8 cellular contexts compared by ENCODE assay signal in genomic region chr22:31496735-31497146, GRCh38. TPM values are rescaled to one million over a fixed set of nuclear protein-coding genes. Genes with fewer than 3 reads are reported as not detected.
DNase-seq lines count a peak whose midpoint lies in the region; ATAC-seq, FAIRE-seq and TF ChIP-seq lines count a peak whose summit lies in the region.

No MANE protein-coding gene starts in this region.

- peak overlapping the region; percentile 94 to 100 (median 98) for H3K27ac Mint-ChIP-seq in naive thymus-derived CD8-positive, alpha-beta T cell

- peak overlapping the region; percentile 78 for H3K9ac ChIP-seq in endothelial cell of umbilical vein (replicated peaks; ENCODE audit: extremely low read depth, insufficient read depth, low read length)

- no peaks in the 10 kb centered on the region for H3K27me3 Mint-ChIP-seq in naive thymus-derived CD8-positive, alpha-beta T cell

- H3K36me3 ChIP-seq in endothelial cell of umbilical vein (ENCODE audit: control insufficient read depth in 2 of 2, extremely low read depth in 1 of 2, insufficient read depth in 2 of 2, low read length in 2 of 2): no peaks in the 10 kb centered on the region
- H3K36me3 ChIP-seq in tibial nerve: peaks cover 0 to 12% (median 0%) of the 10 kb centered on the region in 3 donors

- TF ChIP-seq CTCF in endothelial cell of umbilical vein (IDR thresholded peaks at IDR 0.05; ENCODE audit: extremely low read depth in 1 of 2, insufficient read depth in 1 of 2, low read depth in 1 of 2, low read length in 2 of 2) (no peak), tibial nerve (IDR thresholded peaks at IDR 0.05) (no peak)

- TF ChIP-seq EP300 in tibial nerve (IDR thresholded peaks at IDR 0.05): no peak

- peaks cover 6 to 56% (median 40%) of the 10 kb centered on the region in 4 donors for H3K4me1 Mint-ChIP-seq in naive thymus-derived CD8-positive, alpha-beta T cell

- peak overlapping the region; percentile 60 to 85 (median 81) for H3K4me3 ChIP-seq in endothelial cell of umbilical vein (replicated peaks in 1 of 3; ENCODE audit: insufficient read depth in 1 of 3, low read depth in 1 of 3, low read length in 3 of 3)
- H3K4me3 ChIP-seq in tibial nerve: peak overlapping the region; percentile 66 to 97 (median 70)

- H3K4me2 ChIP-seq in endothelial cell of umbilical vein (ENCODE audit: insufficient read depth, low read length): peak overlapping the region; percentile 90

- H3K27me3 ChIP-seq in endothelial cell of umbilical vein (ENCODE audit: control insufficient read depth in 2 of 2, insufficient read depth in 2 of 2, low read length in 2 of 2) (no peaks in the 10 kb centered on the region), tibial nerve (no peaks in the 10 kb centered on the region)

- POLR2A ChIA-PET in endothelial cell of umbilical vein (lab: Charles Lee): no interaction called here
- POLR2A ChIA-PET in naive thymus-derived CD8-positive, alpha-beta T cell (lab: Charles Lee): interaction anchor here (1.1 kb wide), 2 partner anchors 22 to 134 kb away, joined by 3 to 6 read pairs; no protein-coding TSS in a partner anchor

- 1 to 3% methylated on average over 9 to 18 of the region's 30 CpGs for WGBS in tibial nerve, 2 donors

- H3K36me3 Mint-ChIP-seq in naive thymus-derived CD8-positive, alpha-beta T cell: peaks cover 0 to 29% (median 9%) of the 10 kb centered on the region in 3 donors

- no peaks in the 10 kb centered on the region for H4K20me1 ChIP-seq in endothelial cell of umbilical vein (replicated peaks; ENCODE audit: control insufficient read depth, extremely low read depth, insufficient read depth, low read length)

- peaks cover 14% of the 10 kb centered on the region for H3K79me2 ChIP-seq in endothelial cell of umbilical vein (ENCODE audit: control insufficient read depth, insufficient read depth, low read length)

- CTCF ChIA-PET in endothelial cell of umbilical vein (lab: Charles Lee): no interaction called here

- H3K27ac ChIP-seq in endothelial cell of umbilical vein (ENCODE audit: insufficient read depth, low read depth, low read length) (peak overlapping the region; percentile 36), tibial nerve (peak overlapping the region; percentile 57 to 88 (median 78))

- H3K9me3 ChIP-seq in endothelial cell of umbilical vein (replicated peaks; ENCODE audit: control insufficient read depth, insufficient read depth, low read length) (no peaks in the 10 kb centered on the region), tibial nerve (no peaks in the 10 kb centered on the region)

- no TSS peak for BruUV-seq in endothelial cell of umbilical vein (replicated peaks; lab: Mats Ljungman, UMichigan)

- FAIRE-seq in endothelial cell of umbilical vein (lab: Jason Lieb, UNC): no peak

- peak overlapping the region; percentile 95 for H2AFZ ChIP-seq in endothelial cell of umbilical vein (ENCODE audit: low read depth, low read length)

- no peaks in the 10 kb centered on the region for H3K9me1 ChIP-seq in endothelial cell of umbilical vein (replicated peaks; ENCODE audit: control insufficient read depth, extremely low read depth, insufficient read depth, low read length)

- H3K4me3 Mint-ChIP-seq in naive thymus-derived CD8-positive, alpha-beta T cell: peak overlapping the region; percentile 84 to 98 (median 95)

- DNase-seq in NOMO-1 (lab: John Stamatoyannopoulos, UW; ENCODE audit: unreplicated experiment in 2 of 2) (peak; percentile 6 to 32), NOMO-1 treated with DMSO at 0.1 percent for 48 hours (lab: John Stamatoyannopoulos, UW; ENCODE audit: unreplicated experiment) (no peak), endothelial cell of umbilical vein (ENCODE audit: low read depth, low spot score) (no peak), tibial nerve (ENCODE audit: low spot score in 2 of 2) (no peak), glomerular visceral epithelial cell (ENCODE audit: extremely low spot score) (no peak)
- peak; percentile 32 for DNase-seq in activated CD4-positive, alpha-beta T cell treated with anti-CD3 and anti-CD28 coated beads, Interleukin-2, amount 50 U/mL, for 1 hour
- peak in 5 of 10 donors; percentile 30 to 48 (median 37) for DNase-seq in naive thymus-derived CD8-positive, alpha-beta T cell

- H3K4me1 ChIP-seq in endothelial cell of umbilical vein (ENCODE audit: control insufficient read depth, extremely low read depth, insufficient read depth, low read length) (peaks cover 11% of the 10 kb centered on the region), tibial nerve (peaks cover 0 to 25% (median 0%) of the 10 kb centered on the region in 4 donors)

- no peaks in the 10 kb centered on the region for H3K9me3 Mint-ChIP-seq in naive thymus-derived CD8-positive, alpha-beta T cell

- dilution Hi-C loops in endothelial cell of umbilical vein (cut with MboI; ENCODE audit: extremely low pct_ligation_motif_present, low sequenced_read_pairs): no loop called here

- peak; percentile 9 for ATAC-seq in HG03571 (IDR thresholded peaks at IDR 0.05; ENCODE audit: unreplicated experiment)
- peak; percentile 31 to 34 for ATAC-seq in naive thymus-derived CD8-positive, alpha-beta T cell

- TF ChIP-seq POLR2A in endothelial cell of umbilical vein (IDR thresholded peaks at IDR 0.05; ENCODE audit: low read depth, low read length) (no peak), tibial nerve (IDR thresholded peaks at IDR 0.05) (no peak)

- intact Hi-C loops in endothelial cell of umbilical vein (cut with micrococcal nuclease): loop anchor here (2.0 to 5.0 kb wide), 3 partner anchors 34 to 256 kb away; partner anchors contain the start of genes DEPDC5 and PRR14L

TF ChIP-seq in endothelial cell of umbilical vein, 7 proteins besides CTCF, POLR2A, EP300 and RAD21:
- TF ChIP-seq GATA2 (IDR thresholded peaks at IDR 0.05; ENCODE audit: insufficient read depth, insufficient read length, low read depth, low read length) (no peak), MYC (IDR thresholded peaks at IDR 0.05; ENCODE audit: low read depth, low read length) (no peak), MAX (IDR thresholded peaks at IDR 0.05; ENCODE audit: insufficient read depth, insufficient read length) (no peak), FOS (IDR thresholded peaks at IDR 0.05; ENCODE audit: borderline replicate concordance, insufficient read depth, low read length) (no peak), EZH2 (IDR thresholded peaks at IDR 0.05; ENCODE audit: borderline replicate concordance, low read depth, low read length, severe bottlenecking) (no peak), JUN (IDR thresholded peaks at IDR 0.05; ENCODE audit: borderline replicate concordance, insufficient read depth, insufficient read length, low read depth) (no peak), POLR2AphosphoS5 (IDR thresholded peaks at IDR 0.05; ENCODE audit: insufficient read depth, low read depth, low read length) (no peak)

RNA-seq across cellular contexts. Expression of gene SFI1, which starts 0.4 kb away (rescaled TPM):
- total RNA-seq in endothelial cell of umbilical vein (38.3 and 46.4 TPM in 2 replicates), tibial nerve (10 to 100 TPM; 30.4 to 66.9 (median 49.5) TPM)
- polyA plus RNA-seq in endothelial cell of umbilical vein: 12.5 and 14.2 TPM in 2 replicates
- 7.5 and 9.0 TPM in 2 replicates for polyA plus RNA-seq in endothelial cell of umbilical vein (2011; cell fraction: cytosol; rRNA removed)
- 118 and 129 TPM in 2 replicates for polyA plus RNA-seq in endothelial cell of umbilical vein (2011; cell fraction: nucleus; rRNA removed)
- polyA plus RNA-seq in endothelial cell of umbilical vein (2012): 10.9 and 13.4 TPM in 2 replicates
- polyA minus RNA-seq in endothelial cell of umbilical vein: 30.2 and 38.8 TPM in 2 replicates
- 3.8 TPM for polyA minus RNA-seq in endothelial cell of umbilical vein (2011; cell fraction: cytosol; rRNA and poly(A)+ RNA removed)
- 55.4 and 69.0 TPM in 2 replicates for polyA minus RNA-seq in endothelial cell of umbilical vein (2011; cell fraction: nucleus; rRNA and poly(A)+ RNA removed)
- 100 to 1,000 TPM; 368 to 371 TPM for total RNA-seq in naive thymus-derived CD8-positive, alpha-beta T cell
- polyA plus RNA-seq in naive thymus-derived CD8-positive, alpha-beta T cell: 10 to 100 TPM; 23.1 to 49.8 (median 36.5) TPM

RNA-seq across cellular contexts. Expression of gene EIF4ENIF1, which starts 7.1 kb away (rescaled TPM):
- 36.6 and 38.7 TPM in 2 replicates for total RNA-seq in endothelial cell of umbilical vein
- polyA plus RNA-seq in endothelial cell of umbilical vein: 22.4 and 22.8 TPM in 2 replicates
- 18.1 and 20.5 TPM in 2 replicates for polyA plus RNA-seq in endothelial cell of umbilical vein (2011; cell fraction: cytosol; rRNA removed)
- polyA plus RNA-seq in endothelial cell of umbilical vein (2011; cell fraction: nucleus; rRNA removed): 45.8 and 59.5 TPM in 2 replicates
- 20.6 and 21.6 TPM in 2 replicates for polyA plus RNA-seq in endothelial cell of umbilical vein (2012)
- polyA minus RNA-seq in endothelial cell of umbilical vein: 30.2 and 42.8 TPM in 2 replicates
- 11.0 TPM for polyA minus RNA-seq in endothelial cell of umbilical vein (2011; cell fraction: cytosol; rRNA and poly(A)+ RNA removed)
- polyA minus RNA-seq in endothelial cell of umbilical vein (2011; cell fraction: nucleus; rRNA and poly(A)+ RNA removed): 22.4 and 29.6 TPM in 2 replicates
- 10 to 100 TPM; 29.5 to 36.6 TPM for total RNA-seq in naive thymus-derived CD8-positive, alpha-beta T cell
- polyA plus RNA-seq in naive thymus-derived CD8-positive, alpha-beta T cell: 10 to 100 TPM in 1 of 3 donors, 1 to 10 TPM in 2; 6.2 to 13.4 (median 7.7) TPM
- total RNA-seq in tibial nerve: 10 to 100 TPM; 14.4 to 31.8 (median 17.5) TPM

Comparison
In these comparisons a context has a peak if more than half of its experiments do, and no peak if none do; other contexts are left out.
1. DNase-seq: peak in NOMO-1 (2 of 2) and activated CD4-positive, alpha-beta T cell treated with anti-CD3 and anti-CD28 coated beads, Interleukin-2, amount 50 U/mL, for 1 hour (single experiment); none in NOMO-1 treated with DMSO at 0.1 percent for 48 hours (single experiment), endothelial cell of umbilical vein (single experiment), tibial nerve (0 of 2) and glomerular visceral epithelial cell (single experiment).